ENCODE assay signal across 1 cellular context in genomic region chr17:9824094-9824493, GRCh38.
TF ChIP-seq lines count a peak whose summit lies in the region.

No MANE protein-coding gene starts in this region.

TF ChIP-seq in K562, 482 proteins besides CTCF, POLR2A, EP300 and RAD21:
- TF ChIP-seq THRA (IDR thresholded peaks at IDR 0.05) (no peak), ZFP36 (IDR thresholded peaks at IDR 0.05; ENCODE audit: low read depth, low read length, partially characterized antibody) (no peak), ZKSCAN3 (CRISPR knock-in tag; IDR thresholded peaks at IDR 0.05) (no peak), POLR2B (IDR thresholded peaks at IDR 0.05; ENCODE audit: low read depth, partially characterized antibody) (no peak), FOSL1 (tag; conservative IDR thresholded peaks at IDR 0.05) (no peak), GTF2F1 (IDR thresholded peaks at IDR 0.05; ENCODE audit: low read depth, low read length) (no peak), ZNF277 (CRISPR knock-in tag; IDR thresholded peaks at IDR 0.05; ENCODE audit: borderline replicate concordance) (no peak), TCF3 (CRISPR knock-in tag; IDR thresholded peaks at IDR 0.05) (no peak), SMC3 (conservative IDR thresholded peaks at IDR 0.05; ENCODE audit: insufficient read depth, low read depth, low read length) (no peak)
